9 cellular contexts compared by ENCODE assay signal in the genomic region with DNA sequence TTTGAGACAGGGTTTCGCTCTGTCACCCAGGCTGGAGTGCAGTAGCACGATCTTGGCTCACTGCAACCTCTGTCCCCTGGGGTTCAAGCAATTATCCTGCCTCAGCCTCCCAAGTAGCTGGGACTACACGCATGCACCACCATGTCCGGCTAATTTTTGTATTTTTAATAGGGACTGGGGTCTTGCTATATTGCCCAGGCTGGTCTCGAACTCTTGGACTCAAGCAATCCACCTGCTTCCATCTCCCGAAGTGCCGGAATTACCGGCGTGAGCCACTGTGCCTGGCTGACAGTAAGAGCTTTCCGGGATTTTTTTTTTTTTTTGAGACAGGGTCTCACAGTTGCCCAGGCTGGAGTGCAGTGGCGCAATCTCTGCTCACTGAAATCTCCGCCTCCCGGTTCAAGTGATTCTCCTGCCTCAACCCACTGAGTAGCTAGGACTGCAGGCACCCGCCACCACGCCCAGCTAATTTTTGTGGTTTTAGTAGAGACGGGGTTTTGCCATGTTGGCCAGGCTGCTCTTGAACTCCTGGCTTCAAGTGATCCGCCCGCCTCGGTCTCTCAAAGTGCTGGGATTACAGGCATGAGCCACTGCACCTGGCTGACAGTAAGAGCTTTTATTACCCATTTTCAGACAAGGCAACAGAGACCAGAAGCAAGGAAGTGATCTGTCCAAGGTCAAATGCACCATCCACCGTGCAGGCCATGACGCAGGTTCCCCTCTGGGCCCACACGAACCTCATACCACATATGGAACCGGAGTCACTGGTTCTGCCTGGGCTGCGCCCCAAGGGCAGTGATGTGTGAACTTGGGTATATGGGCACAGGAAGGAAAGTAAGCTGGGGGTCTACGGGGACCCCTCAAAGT. TPM values are rescaled to one million over a fixed set of nuclear protein-coding genes. Genes with fewer than 3 reads are reported as not detected.
A peak's percentile ranks its signal among the peaks of the same experiment; 100 is the strongest.
DNase-seq lines count a peak whose midpoint lies in the region; ATAC-seq, FAIRE-seq and TF ChIP-seq lines count a peak whose summit lies in the region.
"Had no signal": no experiment of that assay in that cellular context is flagged by ENCODE, and none has a peak within 500 bp of the region (broad histone marks: within the 10 kb centered on the region; RNA-seq: fewer than 3 reads in every experiment).

No MANE protein-coding gene starts in this region.

- H3K36me3 Mint-ChIP-seq in activated T-cell treated with anti-CD3 and anti-CD28 coated beads, Interleukin-2, amount 50 U/mL, for 4 hours (ENCODE audit: insufficient read depth): peaks cover 11% of the 10 kb centered on the region
- H3K36me3 Mint-ChIP-seq in mesothelial cell of epicardium: peaks cover 9% of the 10 kb centered on the region

- peak; percentile 65 for FAIRE-seq in GM19239 (lab: Jason Lieb, UNC)

- no peak for TF ChIP-seq CTCF in mesothelial cell of epicardium (IDR thresholded peaks at IDR 0.05; ENCODE audit: unreplicated experiment)

- no peaks in the 10 kb centered on the region for H3K27me3 Mint-ChIP-seq in activated T-cell treated with anti-CD3 and anti-CD28 coated beads, Interleukin-2, amount 50 U/mL, for 4 hours (ENCODE audit: low read depth)
- no peaks in the 10 kb centered on the region for H3K27me3 Mint-ChIP-seq in mesothelial cell of epicardium (ENCODE audit: low read depth)

- peak; percentile 73 for DNase-seq in CD1c-positive myeloid dendritic cell (ENCODE audit: extremely low spot score)
- no peak for DNase-seq in GM19239 (ENCODE audit: insufficient read length, low spot score)
- DNase-seq in activated T-cell treated with anti-CD3 and anti-CD28 coated beads, Interleukin-2, amount 50 U/mL, for 4 hours: no peak
- DNase-seq in mesothelial cell of epicardium (ENCODE audit: low spot score in 2 of 2, unreplicated experiment in 2 of 2): no peak
- no peak for DNase-seq in nucleus accumbens (lab: John Stamatoyannopoulos, UW)
- no peak for DNase-seq in NCI-H2029 (lab: John Stamatoyannopoulos, UW)

- no peaks in the 10 kb centered on the region for H3K9me3 Mint-ChIP-seq in activated T-cell treated with anti-CD3 and anti-CD28 coated beads, Interleukin-2, amount 50 U/mL, for 4 hours
- no peaks in the 10 kb centered on the region for H3K9me3 Mint-ChIP-seq in mesothelial cell of epicardium

- peak overlapping the region; percentile 66 for H3K27ac Mint-ChIP-seq in mesothelial cell of epicardium

- peak overlapping the region; percentile 49 for H3K4me3 Mint-ChIP-seq in activated T-cell treated with anti-CD3 and anti-CD28 coated beads, Interleukin-2, amount 50 U/mL, for 4 hours
- H3K4me3 Mint-ChIP-seq in mesothelial cell of epicardium: no peak overlapping the region

- no peak for ATAC-seq in activated T-cell treated with anti-CD3 and anti-CD28 coated beads, Interleukin-2, amount 50 U/mL, for 4 hours
- ATAC-seq in HG02642 (IDR thresholded peaks at IDR 0.05; ENCODE audit: poor library complexity, unreplicated experiment) (no peak), GM18867 (IDR thresholded peaks at IDR 0.05; ENCODE audit: unreplicated experiment) (no peak)

- H3K4me1 Mint-ChIP-seq in activated T-cell treated with anti-CD3 and anti-CD28 coated beads, Interleukin-2, amount 50 U/mL, for 4 hours (ENCODE audit: low read depth): peaks cover 74% of the 10 kb centered on the region
- peaks cover 15% of the 10 kb centered on the region for H3K4me1 Mint-ChIP-seq in mesothelial cell of epicardium

RNA-seq across cellular contexts. Expression of a gene that starts 21.0 kb away (rescaled TPM):
- total RNA-seq in activated T-cell treated with anti-CD3 and anti-CD28 coated beads, Interleukin-2, amount 50 U/mL, for 4 hours: 10 to 100 TPM; 11.3 to 13.8 (median 12.3) TPM
- 20.6 to 21.6 TPM (median 21.2 TPM) in 3 replicates for total RNA-seq in mesothelial cell of epicardium

RNA-seq across cellular contexts. Expression of a gene that starts 32.8 kb away (rescaled TPM):
- 10 to 100 TPM; 65.2 to 75.4 (median 66.2) TPM for total RNA-seq in activated T-cell treated with anti-CD3 and anti-CD28 coated beads, Interleukin-2, amount 50 U/mL, for 4 hours
- total RNA-seq in mesothelial cell of epicardium: 54.4 to 56.6 TPM (median 55.7 TPM) in 3 replicates

RNA-seq across cellular contexts. Expression of a gene that starts 42.8 kb away (rescaled TPM):
- total RNA-seq in activated T-cell treated with anti-CD3 and anti-CD28 coated beads, Interleukin-2, amount 50 U/mL, for 4 hours: not detected
- total RNA-seq in mesothelial cell of epicardium: not detected in 3 replicates
- total RNA-seq: cardiac muscle cell had no signal

RNA-seq across cellular contexts. Expression of a gene that starts 46.5 kb away (rescaled TPM):
- 100 to 1,000 TPM in 1 of 3 donors, 10 to 100 TPM in 2; 91.2 to 102 (median 94.0) TPM for total RNA-seq in activated T-cell treated with anti-CD3 and anti-CD28 coated beads, Interleukin-2, amount 50 U/mL, for 4 hours
- total RNA-seq in mesothelial cell of epicardium: 6.2 to 6.6 TPM (median 6.5 TPM) in 3 replicates

RNA-seq across cellular contexts. Expression of a gene that starts 46.9 kb away (rescaled TPM):
- under 1 TPM in 2 of 3 donors, not detected in 1; 0.08 to 0.30 TPM for total RNA-seq in activated T-cell treated with anti-CD3 and anti-CD28 coated beads, Interleukin-2, amount 50 U/mL, for 4 hours
- total RNA-seq in mesothelial cell of epicardium: 0.20 to 1.0 TPM (median 0.75 TPM) in 3 replicates
